Comparison of ENCODE assay signal across 9 cellular contexts in genomic region chr5:76256116-76256889, GRCh38.
DNase-seq lines count a peak whose midpoint lies in the region; ATAC-seq and TF ChIP-seq lines count a peak whose summit lies in the region.
"Had no signal": no experiment of that assay in that cellular context is flagged by ENCODE, and none has a peak within 500 bp of the region (broad histone marks: within the 10 kb centered on the region; RNA-seq: fewer than 3 reads in every experiment).

No MANE protein-coding gene starts in this region.

- POLR2A ChIA-PET in OCI-LY7 (lab: Charles Lee): interaction anchor here (0.5 to 0.7 kb wide), 3 partner anchors 42 to 1817 kb away, joined by 3 read pairs; no protein-coding TSS in a partner anchor

- no TSS peak for BruUV-seq in OCI-LY7 (replicated peaks; lab: Mats Ljungman, UMichigan)

- no peak overlapping the region for H3K4me2 ChIP-seq in OCI-LY7 (ENCODE audit: low read length)

- H3K79me2 ChIP-seq in OCI-LY7 (ENCODE audit: insufficient read depth, low read depth, low read length): no peaks in the 10 kb centered on the region

- intact Hi-C loops in OCI-LY7 (cut with micrococcal nuclease; ENCODE audit: unreplicated experiment): no loop called here

- H3K36me3 Mint-ChIP-seq in activated T-cell treated with anti-CD3 and anti-CD28 coated beads, Interleukin-2, amount 50 U/mL, for 24 hours (ENCODE audit: low read depth): no peaks in the 10 kb centered on the region
- no peaks in the 10 kb centered on the region for H3K36me3 Mint-ChIP-seq in type B pancreatic cell
- H3K36me3 Mint-ChIP-seq: IgD-negative memory B cell had no signal

- no peaks in the 10 kb centered on the region for H3K9me2 ChIP-seq in OCI-LY7 (ENCODE audit: insufficient read depth, low read length)

- no peaks in the 10 kb centered on the region for H3K27me3 ChIP-seq in BE2C

- H3K27ac Mint-ChIP-seq in activated T-cell treated with anti-CD3 and anti-CD28 coated beads, Interleukin-2, amount 50 U/mL, for 24 hours: no peak overlapping the region
- no peak overlapping the region for H3K27ac Mint-ChIP-seq in type B pancreatic cell

- H3K4me3 Mint-ChIP-seq in activated T-cell treated with anti-CD3 and anti-CD28 coated beads, Interleukin-2, amount 50 U/mL, for 24 hours: no peak overlapping the region
- no peak overlapping the region for H3K4me3 Mint-ChIP-seq in type B pancreatic cell
- H3K4me3 Mint-ChIP-seq: IgD-negative memory B cell had no signal

- H3K36me3 ChIP-seq in BE2C (no peaks in the 10 kb centered on the region), OCI-LY7 (ENCODE audit: insufficient read depth, low read length) (no peaks in the 10 kb centered on the region)

- H3K27me3 Mint-ChIP-seq in activated T-cell treated with anti-CD3 and anti-CD28 coated beads, Interleukin-2, amount 50 U/mL, for 24 hours: peaks cover 8% of the 10 kb centered on the region
- H3K27me3 Mint-ChIP-seq in type B pancreatic cell: peaks cover 16% of the 10 kb centered on the region

- no peak overlapping the region for H3K4me3 ChIP-seq in BE2C (ENCODE audit: low read depth, low read length)
- H3K4me3 ChIP-seq in OCI-LY7 (ENCODE audit: low read depth, low read length, poor library complexity, severe bottlenecking): no peak overlapping the region

- TF ChIP-seq CTCF in BE2C (IDR thresholded peaks at IDR 0.05; ENCODE audit: low read depth, low read length) (peak; percentile 82), OCI-LY7 (conservative IDR thresholded peaks at IDR 0.05; ENCODE audit: low read length) (peak; percentile 85), type B pancreatic cell (conservative IDR thresholded peaks at IDR 0.05) (peak; percentile 83)

- H3K9me3 ChIP-seq in BE2C (no peaks in the 10 kb centered on the region), OCI-LY7 (ENCODE audit: low read length) (no peaks in the 10 kb centered on the region)

- H4K20me1 ChIP-seq in OCI-LY7 (ENCODE audit: insufficient read depth, low read length): no peaks in the 10 kb centered on the region

- no peak overlapping the region for H3K27ac ChIP-seq in OCI-LY7 (ENCODE audit: low read depth, low read length, poor library complexity, severe bottlenecking)

- peak; percentile 63 for ATAC-seq in GM19025 (IDR thresholded peaks at IDR 0.05; ENCODE audit: low read depth, unreplicated experiment)

- CTCF ChIA-PET in OCI-LY7 (lab: Charles Lee; ENCODE audit: unreplicated experiment): interaction anchor here (0.5 kb wide), 2 partner anchors 126 to 886 kb away, joined by 3 to 5 read pairs; no protein-coding TSS in a partner anchor

- H2AFZ ChIP-seq in OCI-LY7 (ENCODE audit: low read length): no peak overlapping the region

- H3K9me3 Mint-ChIP-seq in activated T-cell treated with anti-CD3 and anti-CD28 coated beads, Interleukin-2, amount 50 U/mL, for 24 hours: no peaks in the 10 kb centered on the region
- no peaks in the 10 kb centered on the region for H3K9me3 Mint-ChIP-seq in type B pancreatic cell
- H3K9me3 Mint-ChIP-seq: IgD-negative memory B cell had no signal

- no peaks in the 10 kb centered on the region for H3K4me1 ChIP-seq in BE2C
- no peaks in the 10 kb centered on the region for H3K4me1 ChIP-seq in OCI-LY7 (ENCODE audit: insufficient read depth, low read length, poor library complexity, severe bottlenecking)

- peaks cover 11% of the 10 kb centered on the region for H3K4me1 Mint-ChIP-seq in activated T-cell treated with anti-CD3 and anti-CD28 coated beads, Interleukin-2, amount 50 U/mL, for 24 hours (ENCODE audit: low read depth)
- H3K4me1 Mint-ChIP-seq in type B pancreatic cell (ENCODE audit: unreplicated experiment): peaks cover 17% of the 10 kb centered on the region

- peak; percentile 50 for DNase-seq in BE2C
- DNase-seq in HS-5 (ENCODE audit: low read depth): peak; percentile 10
- peak; percentile 74 for DNase-seq in OCI-LY7 (ENCODE audit: low spot score)
- peak; percentile 58 for DNase-seq in activated T-cell treated with anti-CD3 and anti-CD28 coated beads, Interleukin-2, amount 50 U/mL, for 24 hours
- peak; percentile 70 for DNase-seq in fibroblast of peridontal ligament (ENCODE audit: extremely low read depth)
- peak; percentile 38 for DNase-seq in non-pigmented ciliary epithelial cell (ENCODE audit: low read depth)
- no peak for DNase-seq in type B pancreatic cell (ENCODE audit: extremely low spot score, unreplicated experiment)
